In genomic region chr4:63526251-63526650, GRCh38 we compare ENCODE assay signal across 22 cellular contexts.
"Had no signal": no experiment of that assay in that cellular context is flagged by ENCODE, and none has a peak within 500 bp of the region (broad histone marks: within the 10 kb centered on the region; RNA-seq: fewer than 3 reads in every experiment).

No MANE protein-coding gene starts in this region.

- H3K27ac ChIP-seq: KMS-11, PC-9, Peyer's patch, SJCRH30 had no signal

- H3K4me3 ChIP-seq: PC-9, Peyer's patch, SJCRH30 had no signal

- H3K9me3 ChIP-seq: SJCRH30 had no signal

- H2AFZ ChIP-seq: PC-9 had no signal

- H3K27me3 ChIP-seq: Peyer's patch, SJCRH30 had no signal

- ATAC-seq: Right ventricle myocardium inferior, SK-N-SH treated with all-trans-retinoic acid at 6 μM for 48 hours had no signal

- H3K4me1 ChIP-seq: Peyer's patch, SJCRH30 had no signal

- H3K4me2 ChIP-seq: KMS-11, PC-9 had no signal

- H3K9ac ChIP-seq: KMS-11 had no signal

- H3K36me3 ChIP-seq: Peyer's patch, SJCRH30 had no signal

- DNase-seq: Kasumi-1, MM.1S, NCI-H1092 treated with DMSO at 0.1 percent for 48 hours, NCI-H1436, NCI-H187, NCI-H2029, NCI-H2081 treated with DMSO at 0.1 percent for 48 hours, NCI-H2171, NCI-H226, NCI-H446, NCI-H510A, NCI-H524 treated with DMSO at 0.1 percent for 48 hours, NCI-H69, NCI-H774, PC-9, Peyer's patch, SHP77 treated with DMSO at 0.1 percent for 48 hours, SJCRH30, T-helper 1 cell had no signal
